Comparison of ENCODE assay signal across 2 cellular contexts in genomic region chr10:123995082-123995460, GRCh38.
TF ChIP-seq lines count a peak whose summit lies in the region.

No MANE protein-coding gene starts in this region.

TF ChIP-seq in K562, 482 proteins besides CTCF, POLR2A, EP300 and RAD21 (continued from another document):
- TF ChIP-seq VEZF1 (CRISPR knock-in tag; IDR thresholded peaks at IDR 0.05) (no peak), ZFP36 (IDR thresholded peaks at IDR 0.05; ENCODE audit: low read depth, low read length, partially characterized antibody) (peak; percentile 86), KDM5B (IDR thresholded peaks at IDR 0.05; ENCODE audit: insufficient replicate concordance, low read depth, low read length) (no peak), ZNF561 (CRISPR knock-in tag; conservative IDR thresholded peaks at IDR 0.05) (no peak)

TF ChIP-seq in HepG2, 621 proteins besides CTCF, POLR2A, EP300 and RAD21 (continued from another document):
- TF ChIP-seq MEF2D (CRISPR knock-in tag; IDR thresholded peaks at IDR 0.05), result no peak
- 0 out of 2 replicates have a peak, but pooled peaks have one; percentile 30 for TF ChIP-seq ZNF784 (CRISPR knock-in tag; IDR thresholded peaks at IDR 0.05; ENCODE audit: borderline replicate concordance)
- TF ChIP-seq ZMYM2 (CRISPR knock-in tag; IDR thresholded peaks at IDR 0.05), result no peak
- no peak for TF ChIP-seq CBFB (CRISPR knock-in tag; IDR thresholded peaks at IDR 0.05)
- no peak for TF ChIP-seq ATF1 (CRISPR knock-in tag; IDR thresholded peaks at IDR 0.05)
- TF ChIP-seq KDM1A (CRISPR knock-in tag; IDR thresholded peaks at IDR 0.05), result 0 out of 2 replicates have a peak, but pooled peaks have one; percentile 40
- peak; percentile 86 for TF ChIP-seq ZFP36 (IDR thresholded peaks at IDR 0.05; ENCODE audit: borderline replicate concordance, low read depth, low read length, partially characterized antibody)
- no peak for TF ChIP-seq GATA4 (IDR thresholded peaks at IDR 0.05; ENCODE audit: borderline replicate concordance, low read depth)
- peak; percentile 69; the same call in 1 of the 2 replicates for TF ChIP-seq ZMYM3 (CRISPR knock-in tag; IDR thresholded peaks at IDR 0.05)
- no peak for TF ChIP-seq ATF3 (CRISPR knock-in tag; IDR thresholded peaks at IDR 0.05)
- 0 out of 2 replicates have a peak, but pooled peaks have one; percentile 41 for TF ChIP-seq ZNF414 (CRISPR knock-in tag; IDR thresholded peaks at IDR 0.05)
- TF ChIP-seq CHD4 (IDR thresholded peaks at IDR 0.05; ENCODE audit: borderline replicate concordance, low read length), result peak; percentile 29; the same call in 1 of the 2 replicates
- TF ChIP-seq GTF3A (CRISPR knock-in tag; conservative IDR thresholded peaks at IDR 0.05), result no peak
- TF ChIP-seq SIX4 (CRISPR knock-in tag; IDR thresholded peaks at IDR 0.05), result no peak
- no peak for TF ChIP-seq KDM6A (CRISPR knock-in tag; IDR thresholded peaks at IDR 0.05; ENCODE audit: low read depth)
- TF ChIP-seq GTF2F1 (IDR thresholded peaks at IDR 0.05; ENCODE audit: low read length), result no peak
- TF ChIP-seq ATF6 (CRISPR knock-in tag; conservative IDR thresholded peaks at IDR 0.05), result no peak
- no peak for TF ChIP-seq CERS6 (CRISPR knock-in tag; IDR thresholded peaks at IDR 0.05)
- TF ChIP-seq GZF1 (CRISPR knock-in tag; IDR thresholded peaks at IDR 0.05), result 0 out of 2 replicates have a peak, but pooled peaks have one; percentile 54
